ENCODE assay signal across 8 cellular contexts in genomic region chr6:53679446-53679933, GRCh38. TPM values are rescaled to one million over a fixed set of nuclear protein-coding genes. Genes with fewer than 3 reads are reported as not detected.
A peak's percentile ranks its signal among the peaks of the same experiment; 100 is the strongest.
DNase-seq lines count a peak whose midpoint lies in the region; ATAC-seq and TF ChIP-seq lines count a peak whose summit lies in the region.

No MANE protein-coding gene starts in this region.

- peak; percentile 68 for ATAC-seq in HG03432 (IDR thresholded peaks at IDR 0.05; ENCODE audit: unreplicated experiment)
- peak; percentile 86 for ATAC-seq in WTC11
- no peak for ATAC-seq in GM18505 (IDR thresholded peaks at IDR 0.05; ENCODE audit: unreplicated experiment)
- ATAC-seq in stimulated activated naive CD8-positive, alpha-beta T cell treated with anti-CD3 and anti-CD28 coated beads, Interleukin-15, amount 100 ng/mL, for 72 hours: no peak
- no peak for ATAC-seq in HG02852 (IDR thresholded peaks at IDR 0.05; ENCODE audit: unreplicated experiment)

- no peak for TF ChIP-seq POLR2A in GM18505 (IDR thresholded peaks at IDR 0.05; ENCODE audit: borderline replicate concordance, extremely low read depth, insufficient read depth, insufficient read length)

- H3K9me3 Mint-ChIP-seq in WTC11: no peaks in the 10 kb centered on the region
- H3K9me3 Mint-ChIP-seq in stimulated activated naive CD8-positive, alpha-beta T cell treated with anti-CD3 and anti-CD28 coated beads, Interleukin-15, amount 100 ng/mL, for 72 hours: no peaks in the 10 kb centered on the region

- peaks cover 11% of the 10 kb centered on the region for H3K4me1 Mint-ChIP-seq in WTC11
- no peaks in the 10 kb centered on the region for H3K4me1 Mint-ChIP-seq in stimulated activated naive CD8-positive, alpha-beta T cell treated with anti-CD3 and anti-CD28 coated beads, Interleukin-15, amount 100 ng/mL, for 72 hours

- CTCF ChIA-PET in WTC11 (lab: Charles Lee): interaction anchor here (0.7 to 1.7 kb wide), 17 partner anchors 9 to 208 kb away, joined by 3 to 17 read pairs (median 5); partner anchors contain the start of genes GCLC, KLHL31 and LRRC1

- no peaks in the 10 kb centered on the region for H3K36me3 Mint-ChIP-seq in WTC11

- DNase-seq in DMS 273 (lab: John Stamatoyannopoulos, UW; ENCODE audit: unreplicated experiment) (peak; percentile 45), DMS 273 treated with DMSO at 0.1 percent for 48 hours (lab: John Stamatoyannopoulos, UW) (no peak), WTC11 (ENCODE audit: low spot score) (peak; percentile 15), hepatic stellate cell (ENCODE audit: low spot score) (peak; percentile 35)
- no peak for DNase-seq in stimulated activated naive CD8-positive, alpha-beta T cell treated with anti-CD3 and anti-CD28 coated beads, Interleukin-15, amount 100 ng/mL, for 72 hours

- H3K4me3 Mint-ChIP-seq in WTC11: no peak overlapping the region
- no peak overlapping the region for H3K4me3 Mint-ChIP-seq in stimulated activated naive CD8-positive, alpha-beta T cell treated with anti-CD3 and anti-CD28 coated beads, Interleukin-15, amount 100 ng/mL, for 72 hours

- H3K27me3 Mint-ChIP-seq in WTC11 (ENCODE audit: low read depth): no peaks in the 10 kb centered on the region
- peaks cover 7% of the 10 kb centered on the region for H3K27me3 Mint-ChIP-seq in stimulated activated naive CD8-positive, alpha-beta T cell treated with anti-CD3 and anti-CD28 coated beads, Interleukin-15, amount 100 ng/mL, for 72 hours

- TF ChIP-seq CTCF in WTC11 (IDR thresholded peaks at IDR 0.05): no peak; the same call in 1 of the 2 replicates

- POLR2A ChIA-PET in WTC11 (lab: Charles Lee): no interaction called here

- H3K27ac Mint-ChIP-seq in WTC11: no peak overlapping the region
- peak overlapping the region in 1 of 2 donors; percentile 30 for H3K27ac Mint-ChIP-seq in stimulated activated naive CD8-positive, alpha-beta T cell treated with anti-CD3 and anti-CD28 coated beads, Interleukin-15, amount 100 ng/mL, for 72 hours

TF ChIP-seq in WTC11, 78 proteins besides CTCF, POLR2A, EP300 and RAD21 (continues in another document):
- no peak for TF ChIP-seq ZNF512 (CRISPR knock-in tag; IDR thresholded peaks at IDR 0.05; ENCODE audit: borderline replicate concordance)
- TF ChIP-seq ZNF281 (CRISPR knock-in tag; IDR thresholded peaks at IDR 0.05): no peak
- TF ChIP-seq EMX1 (CRISPR knock-in tag; IDR thresholded peaks at IDR 0.05): no peak
- no peak for TF ChIP-seq TP53 (CRISPR knock-in tag; IDR thresholded peaks at IDR 0.05)
- no peak for TF ChIP-seq AR (CRISPR knock-in tag; IDR thresholded peaks at IDR 0.05)
- no peak for TF ChIP-seq ZSCAN18 (CRISPR knock-in tag; IDR thresholded peaks at IDR 0.05)
- TF ChIP-seq MLX (CRISPR knock-in tag; IDR thresholded peaks at IDR 0.05): no peak
- TF ChIP-seq STAT6 (CRISPR knock-in tag; conservative IDR thresholded peaks at IDR 0.05; ENCODE audit: low read depth): no peak

RNA-seq across cellular contexts. Expression of gene KLHL31, which starts 13.9 kb away (rescaled TPM):
- total RNA-seq in WTC11 (2021): 0.34 to 0.57 TPM (median 0.41 TPM) in 3 replicates

Comparison
In these comparisons a context has a peak if more than half of its experiments do, and no peak if none do; other contexts are left out.
1. DNase-seq: peak in DMS 273 (single experiment), WTC11 (single experiment) and hepatic stellate cell (single experiment); none in DMS 273 treated with DMSO at 0.1 percent for 48 hours (single experiment) and stimulated activated naive CD8-positive, alpha-beta T cell treated with anti-CD3 and anti-CD28 coated beads, Interleukin-15, amount 100 ng/mL, for 72 hours (0 of 2).
2. ATAC-seq: peak in HG03432 (single experiment) and WTC11 (single experiment); none in GM18505 (single experiment), stimulated activated naive CD8-positive, alpha-beta T cell treated with anti-CD3 and anti-CD28 coated beads, Interleukin-15, amount 100 ng/mL, for 72 hours (single experiment) and HG02852 (single experiment).